ENCODE assay signal across 21 cellular contexts in genomic region chr6:167524720-167525119, GRCh38.
"Had no signal": no experiment of that assay in that cellular context is flagged by ENCODE, and none has a peak within 500 bp of the region (broad histone marks: within the 10 kb centered on the region; RNA-seq: fewer than 3 reads in every experiment).

No MANE protein-coding gene starts in this region.

- H3K4me1 ChIP-seq: SJCRH30 had no signal

- H3K9me3 ChIP-seq: SJCRH30 had no signal

- H3K27ac ChIP-seq: HL-60, SJCRH30 had no signal

- ATAC-seq: SK-N-SH treated with all-trans-retinoic acid at 6 μM for 48 hours had no signal

- DNase-seq: KBM-7, MV-4-11, NCI-H1048, NCI-H1105 treated with DMSO at 0.1 percent for 48 hours, NCI-H1417 treated with DMSO at 0.1 percent for 48 hours, NCI-H146, NCI-H1694 treated with DMSO at 0.1 percent for 48 hours, NCI-H1930, NCI-H2081, NCI-H2171, NCI-H226, NCI-H446, NCI-H510A, NCI-H524 treated with DMSO at 0.1 percent for 48 hours, NCI-H69, NCI-H774, RPMI8226, SHP77 treated with DMSO at 0.1 percent for 48 hours, SJCRH30 had no signal

- H3K27me3 ChIP-seq: SJCRH30 had no signal

- H3K4me3 ChIP-seq: SJCRH30 had no signal

- H3K36me3 ChIP-seq: SJCRH30 had no signal
